Comparison of ENCODE assay signal across 16 cellular contexts in the genomic region with DNA sequence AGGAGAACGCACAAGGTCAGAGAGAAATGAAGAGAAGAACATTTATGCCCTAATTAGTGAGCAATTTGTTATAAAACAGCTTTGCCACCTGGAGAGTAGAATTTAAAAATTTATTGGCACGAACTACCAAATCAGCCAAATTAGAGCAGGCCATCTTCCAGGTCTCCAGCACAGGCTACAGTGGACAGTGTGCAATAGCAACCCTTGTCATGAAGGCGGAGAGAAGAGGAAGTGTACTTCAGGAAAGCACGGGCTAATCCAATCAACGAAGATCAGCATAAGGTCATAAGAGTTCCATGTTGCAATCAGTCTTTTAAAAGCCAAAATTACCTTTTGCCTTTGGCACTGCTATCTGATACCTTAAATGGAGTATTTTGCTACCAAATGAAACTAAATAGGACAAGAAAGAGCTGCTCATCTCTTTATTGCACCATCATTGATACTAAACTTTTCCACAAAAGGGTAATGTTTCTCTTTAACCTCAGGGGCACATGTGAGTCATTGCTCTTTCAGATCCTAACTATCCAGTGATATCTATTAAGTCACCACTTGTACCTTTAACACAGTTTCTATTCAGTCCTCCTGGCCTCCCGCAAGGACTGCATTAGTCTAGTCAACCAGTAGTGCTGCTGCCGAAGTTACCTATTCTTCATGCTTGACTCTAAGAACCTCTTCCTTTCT. TPM values are rescaled to one million over a fixed set of nuclear protein-coding genes. Genes with fewer than 3 reads are reported as not detected.
DNase-seq lines count a peak whose midpoint lies in the region; ATAC-seq and TF ChIP-seq lines count a peak whose summit lies in the region.
"Had no signal": no experiment of that assay in that cellular context is flagged by ENCODE, and none has a peak within 500 bp of the region (broad histone marks: within the 10 kb centered on the region; RNA-seq: fewer than 3 reads in every experiment).

No MANE protein-coding gene starts in this region.

- no peak overlapping the region for H3K4me3 ChIP-seq in astrocyte of the spinal cord (ENCODE audit: low read depth, low read length)
- H3K4me3 ChIP-seq in liver (ENCODE audit: low read depth in 1 of 3, low read length in 3 of 3), result no peak overlapping the region
- H3K4me3 ChIP-seq: ascending aorta, heart right ventricle, spleen had no signal

- H3K9me3 ChIP-seq in liver (ENCODE audit: control insufficient read depth in 4 of 4, low read length in 3 of 4), result no peaks in the 10 kb centered on the region
- H3K9me3 ChIP-seq: ascending aorta, heart right ventricle had no signal

- no peaks in the 10 kb centered on the region for H3K36me3 ChIP-seq in liver (ENCODE audit: control insufficient read depth in 4 of 4, insufficient read depth in 3 of 4, low read depth in 1 of 4, low read length in 3 of 4)
- H3K36me3 ChIP-seq: ascending aorta, heart right ventricle, spleen had no signal

- peak; percentile 59 for DNase-seq in HCEC 1CT
- peak; percentile 60 for DNase-seq in NCI-H2196 (lab: John Stamatoyannopoulos, UW; ENCODE audit: unreplicated experiment)
- DNase-seq in astrocyte of the spinal cord (ENCODE audit: low read depth, low spot score), result peak; percentile 12
- no peak for DNase-seq in stimulated activated naive B cell treated with anti-CD40 and anti-IgM and Interleukin-4, amounts not matched to agents 10 μg/mL and 1 μg/mL and 100 μg/mL, for 72 hours
- DNase-seq in NCI-H2081 treated with DMSO at 0.1 percent for 48 hours (lab: John Stamatoyannopoulos, UW), result no peak
- no peak for DNase-seq in GM13976 (ENCODE audit: low spot score)
- DNase-seq in iPS-NIHi11 (ENCODE audit: low spot score), result no peak
- DNase-seq: activated CD4-positive, CD25-positive, alpha-beta regulatory T cell treated with anti-CD3 and anti-CD28 coated beads, Interleukin-2, amount 50 U/mL, for 72 hours; activated T-cell treated with anti-CD3 and anti-CD28 coated beads, Interleukin-2, amount 50 U/mL, for 1 hour; effector memory CD4-positive, alpha-beta T cell; heart right ventricle; NCI-H1436; spleen had no signal

- H3K4me3 Mint-ChIP-seq in stimulated activated naive B cell treated with anti-CD40 and anti-IgM and Interleukin-4, amounts not matched to agents 10 μg/mL and 1 μg/mL and 100 μg/mL, for 72 hours, result no peak overlapping the region
- H3K4me3 Mint-ChIP-seq: CD14-positive monocyte had no signal

- no peaks in the 10 kb centered on the region for H3K27me3 Mint-ChIP-seq in stimulated activated naive B cell treated with anti-CD40 and anti-IgM and Interleukin-4, amounts not matched to agents 10 μg/mL and 1 μg/mL and 100 μg/mL, for 72 hours

- peaks cover 0 to 4% of the 10 kb centered on the region in 2 donors for H3K9me3 Mint-ChIP-seq in stimulated activated naive B cell treated with anti-CD40 and anti-IgM and Interleukin-4, amounts not matched to agents 10 μg/mL and 1 μg/mL and 100 μg/mL, for 72 hours

- no peaks in the 10 kb centered on the region for H3K4me1 Mint-ChIP-seq in stimulated activated naive B cell treated with anti-CD40 and anti-IgM and Interleukin-4, amounts not matched to agents 10 μg/mL and 1 μg/mL and 100 μg/mL, for 72 hours
- H3K4me1 Mint-ChIP-seq: CD14-positive monocyte had no signal

- ATAC-seq in stimulated activated naive B cell treated with anti-CD40 and anti-IgM and Interleukin-4, amounts not matched to agents 10 μg/mL and 1 μg/mL and 100 μg/mL, for 72 hours (replicated peaks), result no peak

- in situ Hi-C loops in astrocyte of the spinal cord (cut with HindIII; ENCODE audit: low sequenced_read_pairs), result no loop called here
- in situ Hi-C loops in GM13976 (cut with MboI; ENCODE audit: low sequenced_read_pairs, unreplicated experiment), result no loop called here

- TF ChIP-seq RAD21 in liver (IDR thresholded peaks at IDR 0.05), result peak; percentile 39 to 54

- no peaks in the 10 kb centered on the region for H3K36me3 Mint-ChIP-seq in stimulated activated naive B cell treated with anti-CD40 and anti-IgM and Interleukin-4, amounts not matched to agents 10 μg/mL and 1 μg/mL and 100 μg/mL, for 72 hours
- H3K36me3 Mint-ChIP-seq: CD14-positive monocyte had no signal

- peak overlapping the region; percentile 84 to 98 for H3K27ac ChIP-seq in liver (ENCODE audit: low read depth in 1 of 2, low read length in 2 of 2)
- H3K27ac ChIP-seq: ascending aorta, heart right ventricle, spleen had no signal

- no peak overlapping the region for H3K27ac Mint-ChIP-seq in stimulated activated naive B cell treated with anti-CD40 and anti-IgM and Interleukin-4, amounts not matched to agents 10 μg/mL and 1 μg/mL and 100 μg/mL, for 72 hours
- H3K27ac Mint-ChIP-seq: CD14-positive monocyte had no signal

- peak overlapping the region; percentile 41 to 68 for H3K9ac ChIP-seq in liver (ENCODE audit: low read depth in 1 of 2, low read length in 2 of 2)

- no peaks in the 10 kb centered on the region for H3K27me3 ChIP-seq in liver (ENCODE audit: control insufficient read depth in 4 of 4, insufficient read depth in 4 of 4, low read length in 3 of 4)
- H3K27me3 ChIP-seq: ascending aorta, heart right ventricle, spleen had no signal

- WGBS in liver, result 45% methylated on average over 7 of the region's 7 CpGs

- TF ChIP-seq CTCF in astrocyte of the spinal cord (IDR thresholded peaks at IDR 0.05; ENCODE audit: low read depth, low read length) (no peak), liver (IDR thresholded peaks at IDR 0.05; ENCODE audit: low read depth, low read length, missing input control) (no peak), GM13976 (IDR thresholded peaks at IDR 0.05; ENCODE audit: borderline replicate concordance, control extremely low read depth, extremely low read depth, insufficient read depth, missing control alignments) (no peak)

- H3K4me1 ChIP-seq in liver (ENCODE audit: control insufficient read depth in 4 of 4, insufficient read depth in 4 of 4, low read length in 3 of 4), result peaks cover 0 to 8% (median 2%) of the 10 kb centered on the region in 4 donors
- H3K4me1 ChIP-seq: ascending aorta, spleen had no signal

TF ChIP-seq in liver, 16 proteins besides CTCF, POLR2A, EP300 and RAD21 (continues in another document):
- TF ChIP-seq TAF1 (conservative IDR thresholded peaks at IDR 0.05) (no peak), FOXA1 (IDR thresholded peaks at IDR 0.05) (no peak), FOXA2 (IDR thresholded peaks at IDR 0.05) (peak; percentile 22), HNF4A (conservative IDR thresholded peaks at IDR 0.05) (peak; percentile 73 to 76), YY1 (IDR thresholded peaks at IDR 0.05) (peak; percentile 90), GABPA (IDR thresholded peaks at IDR 0.05 in 1 of 2, conservative IDR thresholded peaks at IDR 0.05 in 1 of 2) (peak in 1 of 2 donors; percentile 63), RXRA (IDR thresholded peaks at IDR 0.05) (peak; percentile 98 to 99), SP1 (IDR thresholded peaks at IDR 0.05) (peak; percentile 99), EGR1 (IDR thresholded peaks at IDR 0.05; ENCODE audit: low read depth in 2 of 2) (peak; percentile 48 to 84), HNF4G (IDR thresholded peaks at IDR 0.05) (peak; percentile 35), NR2F2 (IDR thresholded peaks at IDR 0.05) (peak; percentile 26)
- TF ChIP-seq, protein P1, sequence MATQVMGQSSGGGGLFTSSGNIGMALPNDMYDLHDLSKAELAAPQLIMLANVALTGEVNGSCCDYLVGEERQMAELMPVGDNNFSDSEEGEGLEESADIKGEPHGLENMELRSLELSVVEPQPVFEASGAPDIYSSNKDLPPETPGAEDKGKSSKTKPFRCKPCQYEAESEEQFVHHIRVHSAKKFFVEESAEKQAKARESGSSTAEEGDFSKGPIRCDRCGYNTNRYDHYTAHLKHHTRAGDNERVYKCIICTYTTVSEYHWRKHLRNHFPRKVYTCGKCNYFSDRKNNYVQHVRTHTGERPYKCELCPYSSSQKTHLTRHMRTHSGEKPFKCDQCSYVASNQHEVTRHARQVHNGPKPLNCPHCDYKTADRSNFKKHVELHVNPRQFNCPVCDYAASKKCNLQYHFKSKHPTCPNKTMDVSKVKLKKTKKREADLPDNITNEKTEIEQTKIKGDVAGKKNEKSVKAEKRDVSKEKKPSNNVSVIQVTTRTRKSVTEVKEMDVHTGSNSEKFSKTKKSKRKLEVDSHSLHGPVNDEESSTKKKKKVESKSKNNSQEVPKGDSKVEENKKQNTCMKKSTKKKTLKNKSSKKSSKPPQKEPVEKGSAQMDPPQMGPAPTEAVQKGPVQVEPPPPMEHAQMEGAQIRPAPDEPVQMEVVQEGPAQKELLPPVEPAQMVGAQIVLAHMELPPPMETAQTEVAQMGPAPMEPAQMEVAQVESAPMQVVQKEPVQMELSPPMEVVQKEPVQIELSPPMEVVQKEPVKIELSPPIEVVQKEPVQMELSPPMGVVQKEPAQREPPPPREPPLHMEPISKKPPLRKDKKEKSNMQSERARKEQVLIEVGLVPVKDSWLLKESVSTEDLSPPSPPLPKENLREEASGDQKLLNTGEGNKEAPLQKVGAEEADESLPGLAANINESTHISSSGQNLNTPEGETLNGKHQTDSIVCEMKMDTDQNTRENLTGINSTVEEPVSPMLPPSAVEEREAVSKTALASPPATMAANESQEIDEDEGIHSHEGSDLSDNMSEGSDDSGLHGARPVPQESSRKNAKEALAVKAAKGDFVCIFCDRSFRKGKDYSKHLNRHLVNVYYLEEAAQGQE (IDR thresholded peaks at IDR 0.05), result peak; percentile 93
- TF ChIP-seq, protein P2, sequence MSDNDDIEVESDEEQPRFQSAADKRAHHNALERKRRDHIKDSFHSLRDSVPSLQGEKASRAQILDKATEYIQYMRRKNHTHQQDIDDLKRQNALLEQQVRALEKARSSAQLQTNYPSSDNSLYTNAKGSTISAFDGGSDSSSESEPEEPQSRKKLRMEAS (IDR thresholded peaks at IDR 0.05), result peak; percentile 54
- TF ChIP-seq, protein P3, sequence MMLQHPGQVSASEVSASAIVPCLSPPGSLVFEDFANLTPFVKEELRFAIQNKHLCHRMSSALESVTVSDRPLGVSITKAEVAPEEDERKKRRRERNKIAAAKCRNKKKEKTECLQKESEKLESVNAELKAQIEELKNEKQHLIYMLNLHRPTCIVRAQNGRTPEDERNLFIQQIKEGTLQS (IDR thresholded peaks at IDR 0.05), result peak; percentile 97
- TF ChIP-seq, protein P4, sequence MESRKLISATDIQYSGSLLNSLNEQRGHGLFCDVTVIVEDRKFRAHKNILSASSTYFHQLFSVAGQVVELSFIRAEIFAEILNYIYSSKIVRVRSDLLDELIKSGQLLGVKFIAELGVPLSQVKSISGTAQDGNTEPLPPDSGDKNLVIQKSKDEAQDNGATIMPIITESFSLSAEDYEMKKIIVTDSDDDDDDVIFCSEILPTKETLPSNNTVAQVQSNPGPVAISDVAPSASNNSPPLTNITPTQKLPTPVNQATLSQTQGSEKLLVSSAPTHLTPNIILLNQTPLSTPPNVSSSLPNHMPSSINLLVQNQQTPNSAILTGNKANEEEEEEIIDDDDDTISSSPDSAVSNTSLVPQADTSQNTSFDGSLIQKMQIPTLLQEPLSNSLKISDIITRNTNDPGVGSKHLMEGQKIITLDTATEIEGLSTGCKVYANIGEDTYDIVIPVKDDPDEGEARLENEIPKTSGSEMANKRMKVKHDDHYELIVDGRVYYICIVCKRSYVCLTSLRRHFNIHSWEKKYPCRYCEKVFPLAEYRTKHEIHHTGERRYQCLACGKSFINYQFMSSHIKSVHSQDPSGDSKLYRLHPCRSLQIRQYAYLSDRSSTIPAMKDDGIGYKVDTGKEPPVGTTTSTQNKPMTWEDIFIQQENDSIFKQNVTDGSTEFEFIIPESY (IDR thresholded peaks at IDR 0.05), result peak; percentile 74

RNA-seq across cellular contexts. Expression of gene ANK2, which starts 19.9 kb away (rescaled TPM):
- 1 to 10 TPM; 1.6 to 2.2 TPM for total RNA-seq in liver
- polyA plus RNA-seq in liver, result under 1 TPM; 0.32 to 0.44 TPM
- polyA plus RNA-seq: CD14-positive monocyte had no signal

Comparison
In these comparisons a context has a peak if more than half of its experiments do, and no peak if none do; other contexts are left out.
1. DNase-seq: peak in HCEC 1CT (single experiment), NCI-H2196 (single experiment) and astrocyte of the spinal cord (single experiment); none in stimulated activated naive B cell treated with anti-CD40 and anti-IgM and Interleukin-4, amounts not matched to agents 10 μg/mL and 1 μg/mL and 100 μg/mL, for 72 hours (single experiment), NCI-H2081 treated with DMSO at 0.1 percent for 48 hours (single experiment), GM13976 (single experiment) and iPS-NIHi11 (single experiment).